ENCODE assay signal across 8 cellular contexts in the genomic region with DNA sequence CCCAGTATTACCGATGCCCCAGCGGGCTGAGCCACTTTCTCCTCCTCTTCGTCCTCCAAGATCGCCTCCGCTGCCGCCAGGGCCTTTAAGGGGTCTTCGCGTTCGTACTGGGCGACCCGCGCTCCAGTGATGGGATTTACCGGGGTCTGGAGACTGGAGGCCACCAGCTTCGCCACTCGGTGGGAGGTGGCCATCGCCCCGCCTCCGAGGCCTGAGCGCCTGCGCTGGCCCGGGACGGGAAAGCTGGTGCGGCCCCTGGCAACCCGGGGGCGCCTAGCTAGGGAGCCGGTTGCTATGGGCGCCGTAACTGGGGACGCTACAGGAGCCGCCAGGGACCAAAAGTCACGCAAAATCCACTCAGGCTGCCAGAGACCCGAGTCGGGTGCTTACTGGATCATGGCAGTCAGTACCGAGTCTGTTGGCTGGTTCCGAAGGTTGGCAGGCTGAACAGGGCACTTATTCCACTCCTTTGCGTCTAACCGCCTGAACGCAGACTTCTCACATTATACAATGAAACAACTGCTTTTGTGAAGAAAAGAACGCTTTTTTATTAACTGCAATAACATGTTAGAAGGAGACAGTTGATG. TPM values are rescaled to one million over a fixed set of nuclear protein-coding genes. Genes with fewer than 3 reads are reported as not detected.
DNase-seq lines count a peak whose midpoint lies in the region; ATAC-seq and TF ChIP-seq lines count a peak whose summit lies in the region.

A gene with protein sequence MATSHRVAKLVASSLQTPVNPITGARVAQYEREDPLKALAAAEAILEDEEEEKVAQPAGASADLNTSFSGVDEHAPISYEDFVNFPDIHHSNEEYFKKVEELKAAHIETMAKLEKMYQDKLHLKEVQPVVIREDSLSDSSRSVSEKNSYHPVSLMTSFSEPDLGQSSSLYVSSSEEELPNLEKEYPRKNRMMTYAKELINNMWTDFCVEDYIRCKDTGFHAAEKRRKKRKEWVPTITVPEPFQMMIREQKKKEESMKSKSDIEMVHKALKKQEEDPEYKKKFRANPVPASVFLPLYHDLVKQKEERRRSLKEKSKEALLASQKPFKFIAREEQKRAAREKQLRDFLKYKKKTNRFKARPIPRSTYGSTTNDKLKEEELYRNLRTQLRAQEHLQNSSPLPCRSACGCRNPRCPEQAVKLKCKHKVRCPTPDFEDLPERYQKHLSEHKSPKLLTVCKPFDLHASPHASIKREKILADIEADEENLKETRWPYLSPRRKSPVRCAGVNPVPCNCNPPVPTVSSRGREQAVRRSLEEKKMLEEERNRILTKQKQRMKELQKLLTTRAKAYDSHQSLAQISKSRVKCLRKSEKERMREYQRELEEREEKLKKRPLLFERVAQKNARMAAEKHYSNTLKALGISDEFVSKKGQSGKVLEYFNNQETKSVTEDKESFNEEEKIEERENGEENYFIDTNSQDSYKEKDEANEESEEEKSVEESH (minus strand): TSS at position 213 of the 587 bp plus-strand sequence. CDS start 19 bp downstream, at position 194.

- H3K27ac ChIP-seq in DOHH2 (ENCODE audit: low read depth, low read length) (peak within 1 kb of the TSS; percentile 70), KMS-11 (peak within 1 kb of the TSS; percentile 57), Peyer's patch (peak within 1 kb of the TSS; percentile 82 to 92 (median 87))

- DNase-seq in Peyer's patch (peak; percentile 83 to 94 (median 86)), fibroblast of mammary gland (ENCODE audit: low read depth) (peak; percentile 76)
- DNase-seq in activated T-helper 1 cell treated with anti-CD3 and anti-CD28 coated beads, Interleukin-2, amount 50 U/mL, for 16 hours (ENCODE audit: low read depth in 1 of 2, low spot score in 1 of 2): peak; percentile 44 to 62
- peak; percentile 61 to 90 (median 74) for DNase-seq in naive thymus-derived CD8-positive, alpha-beta T cell
- DNase-seq in stimulated activated naive B cell treated with anti-CD40 and anti-IgM and Interleukin-4, amounts not matched to agents 10 μg/mL and 1 μg/mL and 100 μg/mL, for 72 hours: peak; percentile 84

- peak within 1 kb of the TSS; percentile 95 to 99 (median 98) for H3K4me3 Mint-ChIP-seq in naive thymus-derived CD8-positive, alpha-beta T cell
- peak within 1 kb of the TSS; percentile 95 to 97 for H3K4me3 Mint-ChIP-seq in stimulated activated naive B cell treated with anti-CD40 and anti-IgM and Interleukin-4, amounts not matched to agents 10 μg/mL and 1 μg/mL and 100 μg/mL, for 72 hours

- H3K9me3 Mint-ChIP-seq in naive thymus-derived CD8-positive, alpha-beta T cell: no peaks in the 10 kb centered on the region
- H3K9me3 Mint-ChIP-seq in stimulated activated naive B cell treated with anti-CD40 and anti-IgM and Interleukin-4, amounts not matched to agents 10 μg/mL and 1 μg/mL and 100 μg/mL, for 72 hours: no peaks in the 10 kb centered on the region

- H3K79me2 ChIP-seq in DOHH2 (ENCODE audit: control insufficient read depth, low read length) (no peaks in the 10 kb centered on the region; the same call in 1 of the 2 replicates), KMS-11 (ENCODE audit: insufficient read depth, low read depth) (no peaks in the 10 kb centered on the region)

- H3K4me1 ChIP-seq in DOHH2 (ENCODE audit: control insufficient read depth, low read length) (peaks cover 28% of the 10 kb centered on the region), KMS-11 (ENCODE audit: low read depth, poor library complexity, severe bottlenecking) (peaks cover 5% of the 10 kb centered on the region), Peyer's patch (peaks cover 0 to 9% (median 2%) of the 10 kb centered on the region in 4 donors)

- H3K27ac Mint-ChIP-seq in naive thymus-derived CD8-positive, alpha-beta T cell: peak within 1 kb of the TSS; percentile 82 to 98 (median 96)
- peak within 1 kb of the TSS; percentile 96 for H3K27ac Mint-ChIP-seq in stimulated activated naive B cell treated with anti-CD40 and anti-IgM and Interleukin-4, amounts not matched to agents 10 μg/mL and 1 μg/mL and 100 μg/mL, for 72 hours

- H3K27me3 Mint-ChIP-seq in naive thymus-derived CD8-positive, alpha-beta T cell: no peaks in the 10 kb centered on the region
- no peaks in the 10 kb centered on the region for H3K27me3 Mint-ChIP-seq in stimulated activated naive B cell treated with anti-CD40 and anti-IgM and Interleukin-4, amounts not matched to agents 10 μg/mL and 1 μg/mL and 100 μg/mL, for 72 hours

- peak within 1 kb of the TSS; percentile 58; the same call in 1 of the 2 replicates for H3K9ac ChIP-seq in KMS-11

- ATAC-seq in GM21825 (IDR thresholded peaks at IDR 0.05; ENCODE audit: unreplicated experiment): peak; percentile 76
- peak; percentile 45 to 59 for ATAC-seq in naive thymus-derived CD8-positive, alpha-beta T cell
- ATAC-seq in stimulated activated naive B cell treated with anti-CD40 and anti-IgM and Interleukin-4, amounts not matched to agents 10 μg/mL and 1 μg/mL and 100 μg/mL, for 72 hours (replicated peaks): peak; percentile 84 to 87

- H3K4me2 ChIP-seq in DOHH2 (ENCODE audit: low read length): peak within 1 kb of the TSS; percentile 94
- peak within 1 kb of the TSS; percentile 83 for H3K4me2 ChIP-seq in KMS-11

- H3K4me3 ChIP-seq in DOHH2 (ENCODE audit: low read length): peak within 1 kb of the TSS; percentile 94
- H3K4me3 ChIP-seq in KMS-11 (IDR thresholded peaks at IDR 0.05; ENCODE audit: insufficient read depth, low read depth, low read length): peak within 1 kb of the TSS; percentile 81
- H3K4me3 ChIP-seq in Peyer's patch: peak within 1 kb of the TSS; percentile 82 to 85 (median 84)
- peak within 1 kb of the TSS; percentile 95 for H3K4me3 ChIP-seq in fibroblast of mammary gland (ENCODE audit: control insufficient read depth, low read depth, low read length)

- no peaks in the 10 kb centered on the region for H3K9me2 ChIP-seq in DOHH2 (replicated peaks; ENCODE audit: control insufficient read depth, low read length)

- peaks cover 4% of the 10 kb centered on the region; the same call in 1 of the 2 replicates for H3F3A ChIP-seq in DOHH2 (ENCODE audit: control insufficient read depth, insufficient read depth)

- H3K4me1 Mint-ChIP-seq in naive thymus-derived CD8-positive, alpha-beta T cell: peaks cover 7 to 19% (median 14%) of the 10 kb centered on the region in 4 donors
- peaks cover 10 to 12% of the 10 kb centered on the region in 2 donors for H3K4me1 Mint-ChIP-seq in stimulated activated naive B cell treated with anti-CD40 and anti-IgM and Interleukin-4, amounts not matched to agents 10 μg/mL and 1 μg/mL and 100 μg/mL, for 72 hours

- TF ChIP-seq POLR2A in Peyer's patch (IDR thresholded peaks at IDR 0.05): no peak

- no peaks in the 10 kb centered on the region for H3K36me3 Mint-ChIP-seq in naive thymus-derived CD8-positive, alpha-beta T cell
- H3K36me3 Mint-ChIP-seq in stimulated activated naive B cell treated with anti-CD40 and anti-IgM and Interleukin-4, amounts not matched to agents 10 μg/mL and 1 μg/mL and 100 μg/mL, for 72 hours: peaks cover 9 to 11% of the 10 kb centered on the region in 2 donors

- POLR2A ChIA-PET in naive thymus-derived CD8-positive, alpha-beta T cell (lab: Charles Lee): interaction anchor here (0.8 to 2.1 kb wide), 10 partner anchors 11 to 677 kb away, joined by 3 to 11 read pairs (median 4); partner anchors contain the start of gene CCT4

- TF ChIP-seq CTCF in DOHH2 (IDR thresholded peaks at IDR 0.05; ENCODE audit: low read depth, low read length, poor library complexity, severe bottlenecking): no peak
- TF ChIP-seq CTCF in KMS-11 (conservative IDR thresholded peaks at IDR 0.05; ENCODE audit: low read depth, low read length): no peak
- peak in 1 of 6 experiments; percentile 0 for TF ChIP-seq CTCF in Peyer's patch (IDR thresholded peaks at IDR 0.05)
- no peak for TF ChIP-seq CTCF in fibroblast of mammary gland (conservative IDR thresholded peaks at IDR 0.05; ENCODE audit: control insufficient read depth, insufficient read depth, low read depth, low read length)

- H3K27me3 ChIP-seq in DOHH2 (ENCODE audit: control insufficient read depth, low read length) (no peaks in the 10 kb centered on the region), KMS-11 (ENCODE audit: insufficient read depth, low read depth) (no peaks in the 10 kb centered on the region), Peyer's patch (no peaks in the 10 kb centered on the region)

- no peaks in the 10 kb centered on the region for H4K20me1 ChIP-seq in DOHH2 (ENCODE audit: control insufficient read depth, insufficient read depth, low read depth, low read length)
- no peaks in the 10 kb centered on the region for H4K20me1 ChIP-seq in KMS-11 (ENCODE audit: insufficient read depth)

- H3K9me3 ChIP-seq in DOHH2 (ENCODE audit: control insufficient read depth, insufficient read depth, low read length) (no peaks in the 10 kb centered on the region), Peyer's patch (no peaks in the 10 kb centered on the region)

- H2AFZ ChIP-seq in KMS-11 (ENCODE audit: low read depth): peak within 1 kb of the TSS; percentile 96

- no peaks in the 10 kb centered on the region for H3K36me3 ChIP-seq in DOHH2 (ENCODE audit: control insufficient read depth, low read length)
- H3K36me3 ChIP-seq in KMS-11 (ENCODE audit: insufficient read depth): no peaks in the 10 kb centered on the region
- H3K36me3 ChIP-seq in Peyer's patch: no peaks in the 10 kb centered on the region

RNA-seq across cellular contexts. Expression of the gene that starts here (rescaled TPM):
- total RNA-seq in Peyer's patch: 1 to 10 TPM in 3 of 4 donors, under 1 TPM in 1; 0.57 to 7.4 (median 1.3) TPM
- 1 to 10 TPM; 5.6 to 6.1 TPM for total RNA-seq in naive thymus-derived CD8-positive, alpha-beta T cell
- 1 to 10 TPM; 1.8 TPM for polyA plus RNA-seq in naive thymus-derived CD8-positive, alpha-beta T cell

Comparison
In these comparisons a context has a peak if more than half of its experiments do, and no peak if none do; other contexts are left out.
1. Peak in every context shown above with its lines: DNase-seq, ATAC-seq, H3K4me3 ChIP-seq and H3K27ac ChIP-seq.